ENCODE assay signal across 15 cellular contexts in genomic region chr4:13665711-13666660, GRCh38. TPM values are rescaled to one million over a fixed set of nuclear protein-coding genes. Genes with fewer than 3 reads are reported as not detected.
DNase-seq lines count a peak whose midpoint lies in the region; TF ChIP-seq lines count a peak whose summit lies in the region.
"Had no signal": no experiment of that assay in that cellular context is flagged by ENCODE, and none has a peak within 500 bp of the region (broad histone marks: within the 10 kb centered on the region; RNA-seq: fewer than 3 reads in every experiment).

No MANE protein-coding gene starts in this region.

- no peak for TF ChIP-seq CTCF in epithelial cell of esophagus (IDR thresholded peaks at IDR 0.05; ENCODE audit: insufficient read depth, low read depth, low read length, missing control alignments)

- DNase-seq in EH (ENCODE audit: low read depth) (peak; percentile 29), LHCN-M2 (ENCODE audit: low read depth) (peak; percentile 30), epithelial cell of esophagus (ENCODE audit: low read depth) (peak; percentile 49), middle frontal gyrus (ENCODE audit: extremely low spot score, low spot score) (peak; percentile 28), DMS53 (lab: John Stamatoyannopoulos, UW) (no peak), NCI-H524 (lab: John Stamatoyannopoulos, UW) (no peak), NCI-H1092 (lab: John Stamatoyannopoulos, UW) (no peak)
- no peak for DNase-seq in stimulated activated CD4-positive, alpha-beta T cell treated with anti-CD3 and anti-CD28 coated beads, Interleukin-12 subunit alpha, Interleukin-12 subunit beta, amount 100 ng/mL, for 4 hours
- DNase-seq: C1 segment of cervical spinal cord, Kasumi-1, MV-4-11, NCI-H1417 treated with DMSO at 0.1 percent for 48 hours, NCI-H1930, NCI-H446 had no signal

- no peak overlapping the region for H3K4me3 ChIP-seq in epithelial cell of esophagus (ENCODE audit: low read length)
- H3K4me3 ChIP-seq: A549 had no signal

RNA-seq across cellular contexts. Expression of gene BOD1L1, which starts 38.5 kb away (rescaled TPM):
- total RNA-seq in LHCN-M2 (2014; rRNA removed): 22.8 and 29.6 TPM in 2 replicates
- polyA plus RNA-seq in LHCN-M2 (2012): 7.5 TPM

Comparison
In these comparisons a context has a peak if more than half of its experiments do, and no peak if none do; other contexts are left out.
1. DNase-seq: peak in EH (single experiment), LHCN-M2 (single experiment), epithelial cell of esophagus (single experiment) and middle frontal gyrus (single experiment); none in DMS53 (single experiment), stimulated activated CD4-positive, alpha-beta T cell treated with anti-CD3 and anti-CD28 coated beads, Interleukin-12 subunit alpha, Interleukin-12 subunit beta, amount 100 ng/mL, for 4 hours (single experiment), NCI-H524 (0 of 2) and NCI-H1092 (single experiment).